In the genomic region with DNA sequence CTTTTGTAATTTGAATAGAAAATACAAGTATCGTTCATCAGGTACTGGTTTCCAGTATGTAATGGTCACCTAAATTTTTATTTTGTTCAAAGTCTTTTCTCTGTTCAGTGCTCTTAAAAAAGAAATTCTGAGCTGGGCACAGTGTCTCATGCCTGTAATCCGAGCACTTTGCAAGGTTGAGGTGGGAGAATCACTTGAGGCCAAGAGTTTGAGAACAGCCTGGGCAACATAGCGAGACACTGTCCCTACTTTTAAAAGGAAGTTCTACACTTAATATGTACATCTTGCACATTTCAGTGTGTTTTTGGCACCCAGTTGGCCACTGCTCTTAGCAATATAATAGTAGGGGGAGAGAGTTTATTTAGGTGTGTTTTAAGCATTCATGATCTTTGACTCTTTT, we compare ENCODE assay signal across 14 cellular contexts. TPM values are rescaled to one million over a fixed set of nuclear protein-coding genes. Genes with fewer than 3 reads are reported as not detected.
A peak's percentile ranks its signal among the peaks of the same experiment; 100 is the strongest.
DNase-seq lines count a peak whose midpoint lies in the region; ATAC-seq and TF ChIP-seq lines count a peak whose summit lies in the region.
"Had no signal": no experiment of that assay in that cellular context is flagged by ENCODE, and none has a peak within 500 bp of the region (broad histone marks: within the 10 kb centered on the region; RNA-seq: fewer than 3 reads in every experiment).

No MANE protein-coding gene starts in this region.

- peak overlapping the region; percentile 84 for H3K4me3 ChIP-seq in CD4-positive, CD25-positive, alpha-beta regulatory T cell (ENCODE audit: low read depth, low read length)
- H3K4me3 ChIP-seq: prostate gland had no signal

- peaks cover 15% of the 10 kb centered on the region for H3K36me3 Mint-ChIP-seq in CD4-positive, CD25-positive, alpha-beta regulatory T cell
- peaks cover 36% of the 10 kb centered on the region for H3K36me3 Mint-ChIP-seq in activated naive CD8-positive, alpha-beta T cell treated with anti-CD3 and anti-CD28 coated beads for 36 hours
- peaks cover 6% of the 10 kb centered on the region for H3K36me3 Mint-ChIP-seq in natural killer cell treated with Interleukin-12 subunit alpha and Interleukin-12 subunit beta and Interleukin-15 and Interleukin-18, amount 100 ng/mL, for 72 hours

- peaks cover 0 to 23% (median 6%) of the 10 kb centered on the region in 7 donors for H3K9me3 Mint-ChIP-seq in CD4-positive, CD25-positive, alpha-beta regulatory T cell
- H3K9me3 Mint-ChIP-seq in activated naive CD8-positive, alpha-beta T cell treated with anti-CD3 and anti-CD28 coated beads for 36 hours, result peaks cover 22% of the 10 kb centered on the region
- H3K9me3 Mint-ChIP-seq in natural killer cell treated with Interleukin-12 subunit alpha and Interleukin-12 subunit beta and Interleukin-15 and Interleukin-18, amount 100 ng/mL, for 72 hours, result no peaks in the 10 kb centered on the region

- peaks cover 38% of the 10 kb centered on the region for H3K4me1 ChIP-seq in CD4-positive, CD25-positive, alpha-beta regulatory T cell (ENCODE audit: control insufficient read depth, insufficient read depth, low read length, poor library complexity, severe bottlenecking)
- H3K4me1 ChIP-seq: prostate gland had no signal

- peak overlapping the region; percentile 73 for H3K27ac ChIP-seq in CD4-positive, CD25-positive, alpha-beta regulatory T cell (ENCODE audit: insufficient read depth, low read length, poor library complexity, severe bottlenecking)
- H3K27ac ChIP-seq: HL-60, prostate gland, WERI-Rb-1 had no signal

- H3K27me3 ChIP-seq in CD4-positive, CD25-positive, alpha-beta regulatory T cell (ENCODE audit: control insufficient read depth, insufficient read depth, low read length), result no peaks in the 10 kb centered on the region

- H3K4me1 Mint-ChIP-seq in CD4-positive, CD25-positive, alpha-beta regulatory T cell, result peaks cover 25 to 90% (median 62%) of the 10 kb centered on the region in 4 donors
- H3K4me1 Mint-ChIP-seq in activated naive CD8-positive, alpha-beta T cell treated with anti-CD3 and anti-CD28 coated beads for 36 hours, result peaks cover 60% of the 10 kb centered on the region
- H3K4me1 Mint-ChIP-seq in natural killer cell treated with Interleukin-12 subunit alpha and Interleukin-12 subunit beta and Interleukin-15 and Interleukin-18, amount 100 ng/mL, for 72 hours (ENCODE audit: low read depth in 2 of 2), result peaks cover 59 to 65% of the 10 kb centered on the region in 2 donors

- TF ChIP-seq POLR2A in GM18505 (IDR thresholded peaks at IDR 0.05; ENCODE audit: borderline replicate concordance, extremely low read depth, insufficient read depth, insufficient read length) (no peak), erythroblast (IDR thresholded peaks at IDR 0.05; ENCODE audit: low read length) (no peak)

- peak overlapping the region; percentile 69 to 100 (median 72) for H3K27ac Mint-ChIP-seq in CD4-positive, CD25-positive, alpha-beta regulatory T cell
- H3K27ac Mint-ChIP-seq in activated naive CD8-positive, alpha-beta T cell treated with anti-CD3 and anti-CD28 coated beads for 36 hours, result peak overlapping the region; percentile 78
- H3K27ac Mint-ChIP-seq in natural killer cell treated with Interleukin-12 subunit alpha and Interleukin-12 subunit beta and Interleukin-15 and Interleukin-18, amount 100 ng/mL, for 72 hours, result peak overlapping the region; percentile 73 to 80

- peak overlapping the region; percentile 68 to 82 (median 78) for H3K4me3 Mint-ChIP-seq in CD4-positive, CD25-positive, alpha-beta regulatory T cell
- no peak overlapping the region for H3K4me3 Mint-ChIP-seq in activated naive CD8-positive, alpha-beta T cell treated with anti-CD3 and anti-CD28 coated beads for 36 hours
- peak overlapping the region; percentile 73 for H3K4me3 Mint-ChIP-seq in natural killer cell treated with Interleukin-12 subunit alpha and Interleukin-12 subunit beta and Interleukin-15 and Interleukin-18, amount 100 ng/mL, for 72 hours

- DNase-seq in CD4-positive, CD25-positive, alpha-beta regulatory T cell, result no peak
- DNase-seq in activated naive CD8-positive, alpha-beta T cell treated with anti-CD3 and anti-CD28 coated beads for 36 hours, result no peak
- no peak for DNase-seq in natural killer cell treated with Interleukin-12 subunit alpha and Interleukin-12 subunit beta and Interleukin-15 and Interleukin-18, amount 100 ng/mL, for 72 hours (ENCODE audit: low spot score)
- no peak for DNase-seq in occipital lobe (lab: John Stamatoyannopoulos, UW)
- no peak for DNase-seq in erythroblast (lab: John Stamatoyannopoulos, UW)
- DNase-seq: aorta, DMS 273 treated with DMSO at 0.1 percent for 48 hours, NCI-H1417 treated with DMSO at 0.1 percent for 48 hours, WERI-Rb-1 had no signal

- no peaks in the 10 kb centered on the region for H3K9me3 ChIP-seq in CD4-positive, CD25-positive, alpha-beta regulatory T cell (ENCODE audit: control insufficient read depth in 2 of 2, low read length in 2 of 2)
- H3K9me3 ChIP-seq: prostate gland had no signal

- no peaks in the 10 kb centered on the region for H3K27me3 Mint-ChIP-seq in CD4-positive, CD25-positive, alpha-beta regulatory T cell
- H3K27me3 Mint-ChIP-seq in activated naive CD8-positive, alpha-beta T cell treated with anti-CD3 and anti-CD28 coated beads for 36 hours, result no peaks in the 10 kb centered on the region
- H3K27me3 Mint-ChIP-seq in natural killer cell treated with Interleukin-12 subunit alpha and Interleukin-12 subunit beta and Interleukin-15 and Interleukin-18, amount 100 ng/mL, for 72 hours, result no peaks in the 10 kb centered on the region

- peak in 1 of 2 donors; percentile 3 for ATAC-seq in CD4-positive, CD25-positive, alpha-beta regulatory T cell (ENCODE audit: low read depth in 2 of 2)
- ATAC-seq in GM21381 (IDR thresholded peaks at IDR 0.05; ENCODE audit: unreplicated experiment) (peak; percentile 18), GM18505 (IDR thresholded peaks at IDR 0.05; ENCODE audit: unreplicated experiment) (no peak), GM21529 (IDR thresholded peaks at IDR 0.05; ENCODE audit: unreplicated experiment) (no peak)
- no peak for ATAC-seq in natural killer cell treated with Interleukin-12 subunit alpha and Interleukin-12 subunit beta and Interleukin-15 and Interleukin-18, amount 100 ng/mL, for 72 hours

- no peaks in the 10 kb centered on the region for H3K36me3 ChIP-seq in CD4-positive, CD25-positive, alpha-beta regulatory T cell (ENCODE audit: control insufficient read depth, insufficient read depth, low read length)
- H3K36me3 ChIP-seq: prostate gland, WERI-Rb-1 had no signal

RNA-seq across cellular contexts. Expression of a gene that starts 27.9 kb away (rescaled TPM):
- total RNA-seq in CD4-positive, CD25-positive, alpha-beta regulatory T cell, result 202 TPM
- 10 to 100 TPM; 16.4 to 25.7 (median 20.3) TPM for polyA plus RNA-seq in CD4-positive, CD25-positive, alpha-beta regulatory T cell
- total RNA-seq in activated naive CD8-positive, alpha-beta T cell treated with anti-CD3 and anti-CD28 coated beads for 36 hours, result 10 to 100 TPM; 31.0 to 37.4 TPM
- total RNA-seq in natural killer cell treated with Interleukin-12 subunit alpha and Interleukin-12 subunit beta and Interleukin-15 and Interleukin-18, amount 100 ng/mL, for 72 hours, result 100 to 1,000 TPM in 1 of 2 donors, 10 to 100 TPM in 1; 81.7 to 156 TPM
- total RNA-seq in occipital lobe, result 191 TPM
